ENCODE assay signal across 8 cellular contexts in genomic region chr10:130109796-130110235, GRCh38. TPM values are rescaled to one million over a fixed set of nuclear protein-coding genes. Genes with fewer than 3 reads are reported as not detected.
DNase-seq lines count a peak whose midpoint lies in the region; ATAC-seq, FAIRE-seq and TF ChIP-seq lines count a peak whose summit lies in the region.

No MANE protein-coding gene starts in this region.

- 4% methylated on average over 8 of the region's 8 CpGs for WGBS in esophagus muscularis mucosa

- H3K27ac Mint-ChIP-seq in stimulated activated naive B cell treated with anti-CD40 and anti-IgM and Interleukin-4, amounts not matched to agents 10 μg/mL and 1 μg/mL and 100 μg/mL, for 72 hours, result peak overlapping the region; percentile 99

- DNase-seq in D721Med (ENCODE audit: insufficient read length, low spot score), result no peak
- DNase-seq in activated T-cell treated with anti-CD3 and anti-CD28 coated beads, Interleukin-2, amount 50 U/mL, for 48 hours, result peak; percentile 73 to 75
- no peak for DNase-seq in esophagus muscularis mucosa (ENCODE audit: extremely low spot score)
- peak; percentile 60 for DNase-seq in stimulated activated naive B cell treated with anti-CD40 and anti-IgM and Interleukin-4, amounts not matched to agents 10 μg/mL and 1 μg/mL and 100 μg/mL, for 72 hours

- H3K9me3 ChIP-seq in HUES6 (ENCODE audit: control insufficient read depth, insufficient read depth, low read depth, low read length) (peaks cover 11% of the 10 kb centered on the region), OCI-LY1 (ENCODE audit: low read length) (no peaks in the 10 kb centered on the region), esophagus muscularis mucosa (no peaks in the 10 kb centered on the region), muscle layer of duodenum (ENCODE audit: control insufficient read depth in 1 of 2, low read length in 2 of 2) (no peaks in the 10 kb centered on the region)

- ATAC-seq in stimulated activated naive B cell treated with anti-CD40 and anti-IgM and Interleukin-4, amounts not matched to agents 10 μg/mL and 1 μg/mL and 100 μg/mL, for 72 hours (replicated peaks), result no peak
- ATAC-seq in HG03175 (IDR thresholded peaks at IDR 0.05; ENCODE audit: unreplicated experiment), result no peak

- no peak for TF ChIP-seq POLR2A in esophagus muscularis mucosa (IDR thresholded peaks at IDR 0.05; ENCODE audit: low read depth)

- H3F3A ChIP-seq in OCI-LY1 (ENCODE audit: insufficient read depth, low read length), result no peaks in the 10 kb centered on the region

- TF ChIP-seq EP300 in esophagus muscularis mucosa (IDR thresholded peaks at IDR 0.05), result no peak

- H3K4me2 ChIP-seq in OCI-LY1 (ENCODE audit: low read length), result peak overlapping the region; percentile 85

- no peak for FAIRE-seq in D721Med (lab: Jason Lieb, UNC)

- H3K27ac ChIP-seq in HUES6 (ENCODE audit: low read depth, low read length) (peak overlapping the region; percentile 33; the same call in 1 of the 2 replicates), OCI-LY1 (ENCODE audit: low read depth, low read length, poor library complexity, severe bottlenecking) (peak overlapping the region; percentile 75), esophagus muscularis mucosa (replicated peaks in 1 of 4) (peak overlapping the region; percentile 92 to 94 (median 92)), muscle layer of duodenum (ENCODE audit: low read length) (peak overlapping the region; percentile 95)

- H2AFZ ChIP-seq in OCI-LY1 (ENCODE audit: low read length), result no peak overlapping the region

- intact Hi-C loops in esophagus muscularis mucosa (cut with DNase I), result loop anchor here (2.0 kb wide), 1 partner anchor 27 kb away; the partner anchor contains the start of gene GLRX3

- H3K9me2 ChIP-seq in OCI-LY1 (ENCODE audit: low read depth, low read length), result no peaks in the 10 kb centered on the region

- no peaks in the 10 kb centered on the region for H3K27me3 ChIP-seq in HUES6 (ENCODE audit: control insufficient read depth, insufficient read depth, low read length)
- no peaks in the 10 kb centered on the region for H3K27me3 ChIP-seq in OCI-LY1 (ENCODE audit: insufficient read depth, low read length)
- no peaks in the 10 kb centered on the region for H3K27me3 ChIP-seq in esophagus muscularis mucosa
- no peaks in the 10 kb centered on the region for H3K27me3 ChIP-seq in muscle layer of duodenum (ENCODE audit: low read depth, low read length)

- H3K4me1 Mint-ChIP-seq in stimulated activated naive B cell treated with anti-CD40 and anti-IgM and Interleukin-4, amounts not matched to agents 10 μg/mL and 1 μg/mL and 100 μg/mL, for 72 hours, result peaks cover 29 to 51% of the 10 kb centered on the region in 2 donors

- peaks cover 10 to 21% of the 10 kb centered on the region in 2 donors for H3K36me3 Mint-ChIP-seq in stimulated activated naive B cell treated with anti-CD40 and anti-IgM and Interleukin-4, amounts not matched to agents 10 μg/mL and 1 μg/mL and 100 μg/mL, for 72 hours

- H4K20me1 ChIP-seq in OCI-LY1 (ENCODE audit: insufficient read depth, low read length), result no peaks in the 10 kb centered on the region

- H3K4me3 ChIP-seq in HUES6 (ENCODE audit: low read depth, low read length) (peak overlapping the region; percentile 91), OCI-LY1 (ENCODE audit: low read depth, low read length, poor library complexity, severe bottlenecking) (peak overlapping the region; percentile 79), esophagus muscularis mucosa (peak overlapping the region; percentile 69 to 90 (median 74)), muscle layer of duodenum (ENCODE audit: low read depth in 1 of 2, low read length in 2 of 2) (peak overlapping the region; percentile 92 to 94)

- H3K9ac ChIP-seq in HUES6 (ENCODE audit: low read length) (peak overlapping the region; percentile 82), OCI-LY1 (ENCODE audit: low read length) (peak overlapping the region; percentile 89)

- H3K36me3 ChIP-seq in HUES6 (ENCODE audit: control insufficient read depth, insufficient read depth, low read length) (no peaks in the 10 kb centered on the region), OCI-LY1 (ENCODE audit: insufficient read depth, low read length) (no peaks in the 10 kb centered on the region; the same call in 1 of the 2 replicates), esophagus muscularis mucosa (peaks cover 0 to 7% (median 6%) of the 10 kb centered on the region in 4 donors), muscle layer of duodenum (ENCODE audit: control insufficient read depth in 1 of 2, insufficient read depth in 2 of 2, low read length in 2 of 2) (peaks cover 0 to 10% of the 10 kb centered on the region in 2 donors)

- H3K27me3 Mint-ChIP-seq in stimulated activated naive B cell treated with anti-CD40 and anti-IgM and Interleukin-4, amounts not matched to agents 10 μg/mL and 1 μg/mL and 100 μg/mL, for 72 hours, result no peaks in the 10 kb centered on the region

- peak overlapping the region; percentile 96 to 98 for H3K4me3 Mint-ChIP-seq in stimulated activated naive B cell treated with anti-CD40 and anti-IgM and Interleukin-4, amounts not matched to agents 10 μg/mL and 1 μg/mL and 100 μg/mL, for 72 hours

- TF ChIP-seq CTCF in D721Med (IDR thresholded peaks at IDR 0.05; ENCODE audit: insufficient read depth, missing control alignments) (peak; percentile 75), OCI-LY1 (IDR thresholded peaks at IDR 0.05; ENCODE audit: low read length) (peak; percentile 72), esophagus muscularis mucosa (IDR thresholded peaks at IDR 0.05) (peak; percentile 66 to 87 (median 70))

- H3K4me1 ChIP-seq in HUES6 (ENCODE audit: control insufficient read depth, insufficient read depth, low read length) (peaks cover 12% of the 10 kb centered on the region), OCI-LY1 (ENCODE audit: insufficient read depth, low read length, severe bottlenecking) (peaks cover 29% of the 10 kb centered on the region), esophagus muscularis mucosa (peaks cover 11 to 36% (median 31%) of the 10 kb centered on the region in 4 donors), muscle layer of duodenum (ENCODE audit: control insufficient read depth in 1 of 2, insufficient read depth in 2 of 2, low read length in 2 of 2) (peaks cover 6 to 22% of the 10 kb centered on the region in 2 donors)

- H3K9me3 Mint-ChIP-seq in stimulated activated naive B cell treated with anti-CD40 and anti-IgM and Interleukin-4, amounts not matched to agents 10 μg/mL and 1 μg/mL and 100 μg/mL, for 72 hours, result peaks cover 0 to 2% of the 10 kb centered on the region in 2 donors

- H3K79me2 ChIP-seq in OCI-LY1 (ENCODE audit: insufficient read depth, low read length), result no peaks in the 10 kb centered on the region; the same call in 1 of the 2 replicates

RNA-seq across cellular contexts. Expression of gene C10orf143, which starts 0.8 kb away (rescaled TPM):
- total RNA-seq in esophagus muscularis mucosa, result 1 to 10 TPM; 3.7 to 5.0 (median 4.3) TPM

RNA-seq across cellular contexts. Expression of gene GLRX3, which starts 26.4 kb away (rescaled TPM):
- 10 to 100 TPM; 44.9 to 61.4 (median 53.3) TPM for total RNA-seq in esophagus muscularis mucosa

Comparison
In these comparisons a context has a peak if more than half of its experiments do, and no peak if none do; other contexts are left out.
1. DNase-seq: peak in activated T-cell treated with anti-CD3 and anti-CD28 coated beads, Interleukin-2, amount 50 U/mL, for 48 hours (2 of 2) and stimulated activated naive B cell treated with anti-CD40 and anti-IgM and Interleukin-4, amounts not matched to agents 10 μg/mL and 1 μg/mL and 100 μg/mL, for 72 hours (single experiment); none in D721Med (single experiment) and esophagus muscularis mucosa (single experiment).
2. H3K27ac ChIP-seq: peak in every context shown above with its lines; median percentile 95 in muscle layer of duodenum; 92 in esophagus muscularis mucosa; 75 in OCI-LY1; 33 in HUES6.
3. Peak in every context shown above with its lines, with median percentiles within 50 percentile points of each other: CTCF ChIP-seq and H3K4me3 ChIP-seq.